8 cellular contexts compared by ENCODE assay signal in genomic region chr5:134411228-134411545, GRCh38. TPM values are rescaled to one million over a fixed set of nuclear protein-coding genes. Genes with fewer than 3 reads are reported as not detected.
A peak's percentile ranks its signal among the peaks of the same experiment; 100 is the strongest.
DNase-seq lines count a peak whose midpoint lies in the region; ATAC-seq and TF ChIP-seq lines count a peak whose summit lies in the region.

No MANE protein-coding gene starts in this region.

- H2BK5ac ChIP-seq in neuronal stem cell (ENCODE audit: low read length) = no peak overlapping the region

- no peaks in the 10 kb centered on the region for H3K27me3 Mint-ChIP-seq in CD4-positive, alpha-beta T cell
- no peaks in the 10 kb centered on the region for H3K27me3 Mint-ChIP-seq in endodermal cell (ENCODE audit: insufficient read depth)

- DNase-seq in CD4-positive, alpha-beta T cell = no peak
- DNase-seq in NB4 (ENCODE audit: low read depth) (no peak), endodermal cell (no peak), neuronal stem cell (ENCODE audit: low spot score) (no peak), T1000 (lab: John Stamatoyannopoulos, UW) (no peak), NCI-H1105 treated with DMSO at 0.1 percent for 48 hours (lab: John Stamatoyannopoulos, UW) (no peak), NCI-H1417 (lab: John Stamatoyannopoulos, UW) (no peak), middle frontal gyrus (ENCODE audit: extremely low spot score, low spot score) (no peak)

- peak overlapping the region; percentile 81 for H3K27ac Mint-ChIP-seq in CD4-positive, alpha-beta T cell
- H3K27ac Mint-ChIP-seq in endodermal cell = peak overlapping the region; percentile 86

- peak overlapping the region; percentile 65 for H3K9ac ChIP-seq in endodermal cell (ENCODE audit: extremely low read depth, low read length, poor library complexity, severe bottlenecking)
- H3K9ac ChIP-seq in neuronal stem cell (ENCODE audit: low read depth, low read length, poor library complexity) = peak overlapping the region; percentile 91

- H3K4me3 Mint-ChIP-seq in CD4-positive, alpha-beta T cell = peak overlapping the region; percentile 87
- H3K4me3 Mint-ChIP-seq in endodermal cell = peak overlapping the region; percentile 92

- H3K18ac ChIP-seq in neuronal stem cell (ENCODE audit: low read length) = peak overlapping the region; percentile 69

- intact Hi-C loops in CD4-positive, alpha-beta T cell (cut with DNase I, micrococcal nuclease) = loop anchor here (1.0 to 10.0 kb wide), 7 partner anchors 40 to 221 kb away; partner anchors contain the start of genes UBE2B (in 2 of the 2), PPP2CA (in 1 of the 2) and SAR1B (in 1 of the 2)

- H3K4ac ChIP-seq in neuronal stem cell (ENCODE audit: low read length) = no peak overlapping the region

- POLR2A ChIA-PET in CD4-positive, alpha-beta T cell (lab: Charles Lee) = interaction anchor here (0.6 to 9.5 kb wide), 21 partner anchors 10 to 407 kb away, joined by 3 to 164 read pairs (median 4); partner anchors contain the start of genes CDKL3, JADE2, PPP2CA and SKP1

- H2BK15ac ChIP-seq in neuronal stem cell (ENCODE audit: low read length) = no peak overlapping the region

- CTCF ChIA-PET in CD4-positive, alpha-beta T cell (lab: Charles Lee) = interaction anchor here (0.6 to 4.9 kb wide), 19 partner anchors 13 to 347 kb away, joined by 3 to 26 read pairs (median 5); partner anchors contain the start of genes DDX46 and UBE2B

- H3K79me1 ChIP-seq in neuronal stem cell (ENCODE audit: low read depth, low read length) = peaks cover 5% of the 10 kb centered on the region

- no peak overlapping the region for H4K91ac ChIP-seq in neuronal stem cell (ENCODE audit: low read depth, low read length, poor library complexity)

- peak overlapping the region; percentile 53 for H3K27ac ChIP-seq in CD4-positive, alpha-beta T cell (ENCODE audit: low read depth, low read length)
- H3K27ac ChIP-seq in endodermal cell (ENCODE audit: low read depth, low read length) (no peak overlapping the region), neuronal stem cell (replicated peaks; ENCODE audit: low read length) (peak overlapping the region; percentile 56)

- H3K4me3 ChIP-seq in NB4 (ENCODE audit: low read depth, low read length) (peak overlapping the region; percentile 92), endodermal cell (ENCODE audit: low read length) (peak overlapping the region; percentile 97), neuronal stem cell (ENCODE audit: low read length in 2 of 2) (peak overlapping the region; percentile 68 to 91)

- H3K4me1 Mint-ChIP-seq in CD4-positive, alpha-beta T cell (ENCODE audit: low read depth) = peaks cover 42% of the 10 kb centered on the region
- H3K4me1 Mint-ChIP-seq in endodermal cell = peaks cover 34% of the 10 kb centered on the region

- peak overlapping the region; percentile 98 for H3K23ac ChIP-seq in neuronal stem cell (ENCODE audit: low read depth, low read length, poor library complexity)

- peaks cover 7% of the 10 kb centered on the region for H3K4me1 ChIP-seq in endodermal cell (ENCODE audit: control insufficient read depth, insufficient read depth, low read length)
- H3K4me1 ChIP-seq in neuronal stem cell (ENCODE audit: control insufficient read depth in 2 of 2, insufficient read depth in 1 of 2, low read depth in 1 of 2, low read length in 2 of 2) = peaks cover 8 to 9% of the 10 kb centered on the region in 2 donors

- H2AFZ ChIP-seq in neuronal stem cell (ENCODE audit: low read length) = peak overlapping the region; percentile 96

- H3K14ac ChIP-seq in neuronal stem cell (ENCODE audit: low read length) = no peak overlapping the region

- peaks cover 13% of the 10 kb centered on the region for H3K36me3 ChIP-seq in endodermal cell (ENCODE audit: control insufficient read depth, insufficient read depth, low read length)
- peaks cover 0 to 29% of the 10 kb centered on the region in 2 donors for H3K36me3 ChIP-seq in neuronal stem cell (replicated peaks in 1 of 2; ENCODE audit: control insufficient read depth in 2 of 2, insufficient read depth in 2 of 2, low read length in 2 of 2)

- H3K9me3 Mint-ChIP-seq in CD4-positive, alpha-beta T cell = no peaks in the 10 kb centered on the region
- no peaks in the 10 kb centered on the region for H3K9me3 Mint-ChIP-seq in endodermal cell

- peaks cover 9% of the 10 kb centered on the region for H3K36me3 Mint-ChIP-seq in CD4-positive, alpha-beta T cell (ENCODE audit: low read depth)
- H3K36me3 Mint-ChIP-seq in endodermal cell (ENCODE audit: low read depth) = peaks cover 18% of the 10 kb centered on the region

- no peak for TF ChIP-seq POLR2A in NB4 (IDR thresholded peaks at IDR 0.05; ENCODE audit: extremely low read depth, insufficient read length)

- 4 to 17% methylated on average over 5 to 9 of the region's 9 CpGs for WGBS in endodermal cell (ENCODE audit: insufficient coverage in 1 of 2, insufficient read length in 1 of 2), 2 experiments
- no CpG with 5 or more reads among the region's 9 CpGs for WGBS in neuronal stem cell (ENCODE audit: extremely low coverage in 2 of 2, insufficient read length in 2 of 2, insufficient replicate concordance in 1 of 2), 2 donors

- H2BK120ac ChIP-seq in neuronal stem cell (ENCODE audit: low read depth, low read length) = no peak overlapping the region

- no peak for ATAC-seq in CD4-positive, alpha-beta T cell (ENCODE audit: poor library complexity)

- no peaks in the 10 kb centered on the region for H3K27me3 ChIP-seq in CD4-positive, alpha-beta T cell (ENCODE audit: control insufficient read depth, insufficient read depth, low read length)
- H3K27me3 ChIP-seq in endodermal cell (ENCODE audit: control insufficient read depth, insufficient read depth, low read length, poor library complexity, severe bottlenecking) (no peaks in the 10 kb centered on the region), neuronal stem cell (ENCODE audit: control insufficient read depth in 3 of 3, insufficient read depth in 3 of 3, low read depth in 1 of 3, low read length in 3 of 3) (peaks cover 0 to 6% (median 0%) of the 10 kb centered on the region in 3 experiments)

- H2AK5ac ChIP-seq in neuronal stem cell (ENCODE audit: low read depth, low read length) = peak overlapping the region; percentile 73

- no peak for TF ChIP-seq CTCF in CD4-positive, alpha-beta T cell (IDR thresholded peaks at IDR 0.05)
- no peak for TF ChIP-seq CTCF in NB4 (IDR thresholded peaks at IDR 0.05; ENCODE audit: low read depth, low read length)
- TF ChIP-seq CTCF in endodermal cell (conservative IDR thresholded peaks at IDR 0.05) = no peak

- H3K4me2 ChIP-seq in neuronal stem cell (ENCODE audit: insufficient read depth, low read length, poor library complexity, severe bottlenecking) = peak overlapping the region; percentile 56

- no peak overlapping the region for H2BK12ac ChIP-seq in neuronal stem cell (ENCODE audit: low read length)

- H4K8ac ChIP-seq in neuronal stem cell (ENCODE audit: low read depth, low read length) = no peak overlapping the region

- no peaks in the 10 kb centered on the region for H3K9me3 ChIP-seq in CD4-positive, alpha-beta T cell (ENCODE audit: control insufficient read depth, low read length)
- H3K9me3 ChIP-seq in endodermal cell (ENCODE audit: control insufficient read depth, low read length) = no peaks in the 10 kb centered on the region
- H3K9me3 ChIP-seq in neuronal stem cell (replicated peaks in 1 of 2; ENCODE audit: control insufficient read depth in 2 of 2, insufficient read depth in 1 of 2, low read depth in 1 of 2, low read length in 2 of 2) = no peaks in the 10 kb centered on the region

RNA-seq across cellular contexts. Expression of gene CDKN2AIPNL, which starts 0.5 kb away (rescaled TPM):
- total RNA-seq in CD4-positive, alpha-beta T cell = 10 to 100 TPM; 12.8 to 15.5 TPM
- 10 to 100 TPM; 51.8 to 62.0 TPM for total RNA-seq in endodermal cell
- 52.3 TPM for polyA plus RNA-seq in endodermal cell (2013, experiment 1 of 2)
- 49.5 TPM for polyA plus RNA-seq in endodermal cell (2013, experiment 2 of 2)
- polyA plus RNA-seq in neuronal stem cell (2013, experiment 1 of 2) = 58.5 TPM
- polyA plus RNA-seq in neuronal stem cell (2013, experiment 2 of 2) = 58.2 TPM

RNA-seq across cellular contexts. Expression of gene UBE2B, which starts 39.8 kb away (rescaled TPM):
- total RNA-seq in CD4-positive, alpha-beta T cell = 100 to 1,000 TPM; 225 to 228 TPM
- total RNA-seq in endodermal cell = 10 to 100 TPM; 54.5 to 62.0 TPM
- 92.1 TPM for polyA plus RNA-seq in endodermal cell (2013, experiment 1 of 2)
- polyA plus RNA-seq in endodermal cell (2013, experiment 2 of 2) = 86.2 TPM
- 90.0 TPM for polyA plus RNA-seq in neuronal stem cell (2013, experiment 1 of 2)
- 91.6 TPM for polyA plus RNA-seq in neuronal stem cell (2013, experiment 2 of 2)

RNA-seq across cellular contexts. Expression of gene CDKL3, which starts 44.2 kb away (rescaled TPM):
- total RNA-seq in CD4-positive, alpha-beta T cell = under 1 TPM; 0.38 to 0.56 TPM
- 1 to 10 TPM; 2.3 to 5.2 TPM for total RNA-seq in endodermal cell
- 4.5 TPM for polyA plus RNA-seq in endodermal cell (2013, experiment 1 of 2)
- 8.5 TPM for polyA plus RNA-seq in endodermal cell (2013, experiment 2 of 2)
- 7.3 TPM for polyA plus RNA-seq in neuronal stem cell (2013, experiment 1 of 2)
- polyA plus RNA-seq in neuronal stem cell (2013, experiment 2 of 2) = 7.3 TPM
